8 cellular contexts compared by ENCODE assay signal in genomic region chr1:110390096-110390495, GRCh38. TPM values are rescaled to one million over a fixed set of nuclear protein-coding genes. Genes with fewer than 3 reads are reported as not detected.
A peak's percentile ranks its signal among the peaks of the same experiment; 100 is the strongest.
DNase-seq lines count a peak whose midpoint lies in the region; ATAC-seq and TF ChIP-seq lines count a peak whose summit lies in the region.

No MANE protein-coding gene starts in this region.

- H3K36me3 Mint-ChIP-seq in HFFc6 (ENCODE audit: low read depth): peaks cover 1% of the 10 kb centered on the region; the same call in 1 of the 2 replicates

- H3K27me3 Mint-ChIP-seq in HFFc6 (ENCODE audit: insufficient read depth): no peaks in the 10 kb centered on the region; the same call in 1 of the 2 replicates

- H3K4me1 Mint-ChIP-seq in HFFc6 (ENCODE audit: low read depth): peaks cover 71% of the 10 kb centered on the region

- H3K36me3 ChIP-seq in left lung: peaks cover 0 to 17% of the 10 kb centered on the region in 2 donors
- H3K36me3 ChIP-seq in subcutaneous abdominal adipose tissue (ENCODE audit: control insufficient read depth in 5 of 5, insufficient read depth in 5 of 5, low read length in 5 of 5): peaks cover under 1 to 17% (median 2%) of the 10 kb centered on the region in 5 donors

- H3K9me3 Mint-ChIP-seq in HFFc6: no peaks in the 10 kb centered on the region

- H3K27ac ChIP-seq in left lung (peak overlapping the region; percentile 25 to 66), subcutaneous abdominal adipose tissue (ENCODE audit: low read depth, low read length) (peak overlapping the region; percentile 48)

- H3K9me3 ChIP-seq in left lung (no peaks in the 10 kb centered on the region), subcutaneous abdominal adipose tissue (ENCODE audit: control insufficient read depth in 5 of 5, low read length in 5 of 5) (no peaks in the 10 kb centered on the region)

- DNase-seq in HFFc6 (peak; percentile 64), choroid plexus epithelial cell (ENCODE audit: low read depth) (peak; percentile 91), left lung (peak in 1 of 2 donors; percentile 74), NCI-H2081 treated with DMSO at 0.1 percent for 48 hours (lab: John Stamatoyannopoulos, UW) (no peak), NCI-H774 (lab: John Stamatoyannopoulos, UW) (no peak)
- no peak for DNase-seq in stimulated activated CD8-positive, alpha-beta memory T cell treated with anti-CD3 and anti-CD28 coated beads, Interleukin-4, amount 100 ng/mL, for 48 hours

- H3K4me3 ChIP-seq in choroid plexus epithelial cell (ENCODE audit: low read depth, low read length) (peak overlapping the region; percentile 54), left lung (peak overlapping the region; percentile 12 to 25), subcutaneous abdominal adipose tissue (ENCODE audit: low read depth in 1 of 5, low read length in 5 of 5) (peak overlapping the region in 3 of 5 donors; percentile 3 to 13 (median 4))

- H3K27ac Mint-ChIP-seq in HFFc6: peak overlapping the region; percentile 81

- intact Hi-C loops in left lung (cut with DNase I): no loop called here

- ATAC-seq in left lung (peak; percentile 95), HG03354 (IDR thresholded peaks at IDR 0.05; ENCODE audit: poor library complexity, severe bottlenecking, unreplicated experiment) (no peak)

- peaks cover 3 to 9% of the 10 kb centered on the region in 2 donors for H3K4me1 ChIP-seq in left lung
- peaks cover 3 to 37% (median 28%) of the 10 kb centered on the region in 5 donors for H3K4me1 ChIP-seq in subcutaneous abdominal adipose tissue (ENCODE audit: control insufficient read depth in 5 of 5, insufficient read depth in 5 of 5, low read length in 5 of 5)

- no peaks in the 10 kb centered on the region for H3K27me3 ChIP-seq in left lung
- no peaks in the 10 kb centered on the region for H3K27me3 ChIP-seq in subcutaneous abdominal adipose tissue (ENCODE audit: control insufficient read depth in 5 of 5, insufficient read depth in 4 of 5, low read length in 5 of 5)

- TF ChIP-seq CTCF in HFFc6 (IDR thresholded peaks at IDR 0.05) (peak; percentile 22; the same call in 1 of the 2 replicates), choroid plexus epithelial cell (conservative IDR thresholded peaks at IDR 0.05; ENCODE audit: low read depth, low read length) (peak; percentile 29), left lung (IDR thresholded peaks at IDR 0.05) (no peak)

- peak overlapping the region in 2 of 5 donors; percentile 30 to 52 for H3K9ac ChIP-seq in subcutaneous abdominal adipose tissue (ENCODE audit: low read length in 5 of 5)

- H3K4me3 Mint-ChIP-seq in HFFc6: peak overlapping the region; percentile 80

RNA-seq across cellular contexts. Expression of gene SLC16A4, which starts 0.7 kb away (rescaled TPM):
- 10 to 100 TPM; 14.7 to 25.2 (median 21.5) TPM for total RNA-seq in HFFc6 (2021; fragmentation: NEBNext Ultra II Directional; extraction: Animal tissue kit (Norgen Biotek cat#: 25700))
- total RNA-seq in left lung: 10 to 100 TPM; 12.0 to 40.5 TPM

RNA-seq across cellular contexts. Expression of gene LAMTOR5, which starts 17.4 kb away (rescaled TPM):
- 100 to 1,000 TPM; 166 to 181 (median 172) TPM for total RNA-seq in HFFc6 (2021; fragmentation: NEBNext Ultra II Directional; extraction: Animal tissue kit (Norgen Biotek cat#: 25700))
- total RNA-seq in left lung: 100 to 1,000 TPM; 134 to 145 TPM

RNA-seq across cellular contexts. Expression of gene RBM15, which starts 50.9 kb away (rescaled TPM):
- total RNA-seq in HFFc6 (2021; fragmentation: NEBNext Ultra II Directional; extraction: Animal tissue kit (Norgen Biotek cat#: 25700)): 10 to 100 TPM; 16.1 to 18.2 (median 17.3) TPM
- total RNA-seq in left lung: 10 to 100 TPM; 20.6 to 24.3 TPM

Comparison
In these comparisons a context has a peak if more than half of its experiments do, and no peak if none do; other contexts are left out.
1. DNase-seq: peak in HFFc6 (single experiment) and choroid plexus epithelial cell (single experiment); none in NCI-H2081 treated with DMSO at 0.1 percent for 48 hours (single experiment), NCI-H774 (single experiment) and stimulated activated CD8-positive, alpha-beta memory T cell treated with anti-CD3 and anti-CD28 coated beads, Interleukin-4, amount 100 ng/mL, for 48 hours (single experiment).
2. CTCF ChIP-seq: peak in HFFc6 (single experiment) and choroid plexus epithelial cell (single experiment); none in left lung (0 of 2).
3. H3K4me3 ChIP-seq: peak in every context shown above with its lines; median percentile 54 in choroid plexus epithelial cell; 18 in left lung; 4 in subcutaneous abdominal adipose tissue.